ENCODE assay signal across 16 cellular contexts in genomic region chr9:136293476-136294077, GRCh38. TPM values are rescaled to one million over a fixed set of nuclear protein-coding genes. Genes with fewer than 3 reads are reported as not detected.
DNase-seq lines count a peak whose midpoint lies in the region; ATAC-seq, FAIRE-seq and TF ChIP-seq lines count a peak whose summit lies in the region.
"Had no signal": no experiment of that assay in that cellular context is flagged by ENCODE, and none has a peak within 500 bp of the region (broad histone marks: within the 10 kb centered on the region; RNA-seq: fewer than 3 reads in every experiment).

No MANE protein-coding gene starts in this region.

- in situ Hi-C loops in K562 (cut with MboI) = no loop called here

- H2BK12ac ChIP-seq in neuronal stem cell (ENCODE audit: low read length) = no peak overlapping the region

- H3K4me1 ChIP-seq in HEK293 (ENCODE audit: control insufficient read depth, insufficient read depth, low read length) (no peaks in the 10 kb centered on the region), K562 (replicated peaks in 1 of 2; ENCODE audit: control insufficient read depth in 2 of 2, insufficient read depth in 2 of 2, low read length in 2 of 2) (peaks cover 0 to 56% of the 10 kb centered on the region in 2 experiments; a peak in 2 of 5 replicates), neuronal stem cell (ENCODE audit: control insufficient read depth in 2 of 2, insufficient read depth in 1 of 2, low read depth in 1 of 2, low read length in 2 of 2) (peaks cover 2 to 17% of the 10 kb centered on the region in 2 donors)

- H3K9me1 ChIP-seq in K562 (ENCODE audit: control insufficient read depth, insufficient read depth, low read length) = no peaks in the 10 kb centered on the region

- H3K79me2 ChIP-seq in K562 (ENCODE audit: control insufficient read depth, insufficient read depth, low read length) = no peaks in the 10 kb centered on the region

- H3K36me3 ChIP-seq in HEK293 (ENCODE audit: control insufficient read depth in 2 of 2, insufficient read depth in 1 of 2, low read length in 2 of 2) (no peaks in the 10 kb centered on the region), K562 (ENCODE audit: control insufficient read depth, insufficient read depth, low read length) (no peaks in the 10 kb centered on the region), neuronal stem cell (replicated peaks in 1 of 2; ENCODE audit: control insufficient read depth in 2 of 2, insufficient read depth in 2 of 2, low read length in 2 of 2) (no peaks in the 10 kb centered on the region)

- H3K14ac ChIP-seq in neuronal stem cell (ENCODE audit: low read length) = peak overlapping the region; percentile 98

- 32% methylated on average over 13 of the region's 14 CpGs for WGBS in K562 (ENCODE audit: insufficient coverage, low coverage, missing lambda C conversion rate)
- 100% methylated on average over 3 to 5 of the region's 14 CpGs for WGBS in neuronal stem cell (ENCODE audit: extremely low coverage in 2 of 2, insufficient read length in 2 of 2, insufficient replicate concordance in 1 of 2), 2 donors

- H2AFZ ChIP-seq in K562 (ENCODE audit: low read depth, low read length) (no peak overlapping the region), neuronal stem cell (ENCODE audit: low read length) (no peak overlapping the region)

- CTCF ChIA-PET in HEK293 (lab: Yijun Ruan, JAX) (no interaction called here), K562 (lab: Yijun Ruan, JAX; ENCODE audit: low intra/inter-chr PET ratio) (no interaction called here)

- no peak overlapping the region for H4K8ac ChIP-seq in neuronal stem cell (ENCODE audit: low read depth, low read length)

- TF ChIP-seq RAD21 in K562 (CRISPR knock-in tag; conservative IDR thresholded peaks at IDR 0.05 in 1 of 2, IDR thresholded peaks at IDR 0.05 in 1 of 2) = no peak

- no peak for TF ChIP-seq POLR2A in GM12891 (IDR thresholded peaks at IDR 0.05; ENCODE audit: low read depth, low read length)
- no peak for TF ChIP-seq POLR2A in K562 (conservative IDR thresholded peaks at IDR 0.05)

- H3K79me1 ChIP-seq in neuronal stem cell (ENCODE audit: low read depth, low read length) = no peaks in the 10 kb centered on the region

- no peak overlapping the region for H2BK120ac ChIP-seq in neuronal stem cell (ENCODE audit: low read depth, low read length)

- ATAC-seq in K562 (no peak), GM19452 (IDR thresholded peaks at IDR 0.05; ENCODE audit: unreplicated experiment) (no peak), GM18520 (IDR thresholded peaks at IDR 0.05; ENCODE audit: unreplicated experiment) (no peak)
- ATAC-seq: HCT116 had no signal

- DNase-seq in GM12891 (ENCODE audit: insufficient read length, low spot score) = no peak
- DNase-seq in K562 (ENCODE audit: extremely low read depth in 1 of 4, low spot score in 3 of 4) = no peak
- DNase-seq in neuronal stem cell (ENCODE audit: low spot score) = no peak
- no peak for DNase-seq in SKM-1 (lab: John Stamatoyannopoulos, UW; ENCODE audit: unreplicated experiment)
- DNase-seq: C1 segment of cervical spinal cord; Calu3; CD4-positive, alpha-beta T cell; DMS 273 treated with DMSO at 0.1 percent for 48 hours had no signal

- POLR2A ChIA-PET in HEK293 (lab: Yijun Ruan, JAX) = no interaction called here
- POLR2A ChIA-PET in K562 (lab: Yijun Ruan, JAX) = no interaction called here

- H3K9ac ChIP-seq in K562 (ENCODE audit: insufficient read depth in 1 of 2, low read depth in 2 of 2, low read length in 2 of 2) (no peak overlapping the region), neuronal stem cell (ENCODE audit: low read depth, low read length, poor library complexity) (peak overlapping the region; percentile 13)

- H2BK5ac ChIP-seq in neuronal stem cell (ENCODE audit: low read length) = no peak overlapping the region

- no peak overlapping the region for H3K23ac ChIP-seq in neuronal stem cell (ENCODE audit: low read depth, low read length, poor library complexity)

- FAIRE-seq in GM12891 (lab: Jason Lieb, UNC) = no peak
- no peak for FAIRE-seq in K562 (lab: Jason Lieb, UNC)
- FAIRE-seq: A204.1, GM12892, GM19239 had no signal

- BruUV-seq in K562 (replicated peaks; lab: Mats Ljungman, UMichigan) = no TSS peak

- no peak for TF ChIP-seq EP300 in K562 (IDR thresholded peaks at IDR 0.05; ENCODE audit: low read length)

- H3K27me3 ChIP-seq in K562 (ENCODE audit: control insufficient read depth in 2 of 2, insufficient read depth in 2 of 2, low read length in 2 of 2) = peaks cover 13 to 52% of the 10 kb centered on the region in 2 experiments
- peaks cover 0 to 41% (median 2%) of the 10 kb centered on the region in 3 experiments for H3K27me3 ChIP-seq in neuronal stem cell (ENCODE audit: control insufficient read depth in 3 of 3, insufficient read depth in 3 of 3, low read depth in 1 of 3, low read length in 3 of 3)

- intact Hi-C loops in K562 (cut with micrococcal nuclease) = no loop called here

- H4K91ac ChIP-seq in neuronal stem cell (ENCODE audit: low read depth, low read length, poor library complexity) = peak overlapping the region; percentile 75

- H4K20me1 ChIP-seq in K562 (replicated peaks; ENCODE audit: control insufficient read depth, insufficient read depth, low read length) = peaks cover 4% of the 10 kb centered on the region

- H2BK15ac ChIP-seq in neuronal stem cell (ENCODE audit: low read length) = no peak overlapping the region

- peak overlapping the region; percentile 44 for H3K18ac ChIP-seq in neuronal stem cell (ENCODE audit: low read length)

- H3K27ac ChIP-seq in HEK293 (ENCODE audit: extremely low read depth, low read depth, low read length) = no peak overlapping the region
- no peak overlapping the region; the same call in 2 of the 3 replicates for H3K27ac ChIP-seq in K562 (ENCODE audit: extremely low read depth, low read depth, low read length)
- no peak overlapping the region for H3K27ac ChIP-seq in neuronal stem cell (replicated peaks; ENCODE audit: low read length)

- H2AK5ac ChIP-seq in neuronal stem cell (ENCODE audit: low read depth, low read length) = no peak overlapping the region

- H3K4ac ChIP-seq in neuronal stem cell (ENCODE audit: low read length) = no peak overlapping the region

- no peak overlapping the region for H3K4me3 ChIP-seq in HEK293 (ENCODE audit: low read depth, low read length)
- H3K4me3 ChIP-seq in K562 = no peak overlapping the region
- peak overlapping the region in 1 of 2 donors; percentile 51 for H3K4me3 ChIP-seq in neuronal stem cell (ENCODE audit: low read length in 2 of 2)

- H3K4me2 ChIP-seq in K562 (ENCODE audit: insufficient read depth, low read length) (no peak overlapping the region), neuronal stem cell (ENCODE audit: insufficient read depth, low read length, poor library complexity, severe bottlenecking) (no peak overlapping the region)

- H3K9me3 ChIP-seq in HEK293 (ENCODE audit: control insufficient read depth, insufficient read depth, low read depth, low read length) (no peaks in the 10 kb centered on the region), K562 (replicated peaks; ENCODE audit: control insufficient read depth, insufficient read depth, low read depth, low read length) (peaks cover 13% of the 10 kb centered on the region), neuronal stem cell (replicated peaks in 1 of 2; ENCODE audit: control insufficient read depth in 2 of 2, insufficient read depth in 1 of 2, low read depth in 1 of 2, low read length in 2 of 2) (peaks cover 0 to 16% of the 10 kb centered on the region in 2 donors)

- TF ChIP-seq CTCF in HEK293 (tag by site-specific recombination; IDR thresholded peaks at IDR 0.05) (no peak), K562 (IDR thresholded peaks at IDR 0.05 in 2 of 3, conservative IDR thresholded peaks at IDR 0.05 in 1 of 3; ENCODE audit: insufficient read depth in 2 of 3, low read depth in 1 of 3, low read length in 3 of 3) (no peak)

RNA-seq across cellular contexts. Expression of gene CCDC187, which starts 10.3 kb away (rescaled TPM):
- polyA plus RNA-seq in GM12891 (2012; ENCODE audit: low read depth, missing spikeins) = 0.03 TPM
- 0.53 TPM in 1 of 2 replicates, not detected in the other for total RNA-seq in K562 (2011; cell fraction: chromatin; rRNA removed; ENCODE audit: low replicate concordance)
- 0.13 and 0.33 TPM in 2 replicates for total RNA-seq in K562 (2011; cell fraction: nucleolus; rRNA removed)
- total RNA-seq in K562 (2011; cell fraction: nucleoplasm; rRNA removed) = 0.15 and 0.46 TPM in 2 replicates
- not detected in 2 replicates for total RNA-seq in K562 (2014; rRNA removed)
- not detected in 2 replicates for total RNA-seq in K562 (2014; rRNA removed; fragmentation: Illumina TruSeq; extraction: Trizol)
- total RNA-seq in K562 (2015; rRNA removed; fragmentation: Illumina TruSeq; extraction: Trizol) = not detected in 2 replicates
- total RNA-seq in K562 (2021) = 0.02 TPM in 1 of 2 replicates, not detected in the other
- not detected in 2 replicates for polyA plus RNA-seq in K562 (2011; rRNA removed)
- 0.07 TPM in 1 of 2 replicates, not detected in the other for polyA plus RNA-seq in K562 (2011; cell fraction: cytosol; rRNA removed)
- polyA plus RNA-seq in K562 (2011; cell fraction: nucleus; rRNA removed) = 0.01 and 0.40 TPM in 2 replicates
- 0.04 TPM in 1 of 2 replicates, not detected in the other for polyA plus RNA-seq in K562 (2012)
- polyA plus RNA-seq in K562 (2014; fragmentation: Illumina TruSeq; extraction: Trizol) = not detected in 2 replicates
- not detected for polyA plus RNA-seq in K562 (2014; fragmentation: Nextera tagmentation; extraction: Ambion mirVana)
- not detected in 2 replicates for polyA plus RNA-seq in K562 (2014; rRNA removed)
- polyA minus RNA-seq in K562 (2011; rRNA and poly(A)+ RNA removed) = not detected in 2 replicates
- polyA minus RNA-seq in K562 (2011; cell fraction: cytosol; rRNA and poly(A)+ RNA removed) = not detected in 2 replicates
- 0.11 and 0.27 TPM in 2 replicates for polyA minus RNA-seq in K562 (2011; cell fraction: nucleus; rRNA and poly(A)+ RNA removed)
- polyA plus RNA-seq in neuronal stem cell (2013, experiment 1 of 2) = 0.08 TPM
- polyA plus RNA-seq in neuronal stem cell (2013, experiment 2 of 2) = 0.08 TPM
- total RNA-seq: CD4-positive, alpha-beta T cell; H4 had no signal

RNA-seq across cellular contexts. Expression of gene GPSM1, which starts 33.8 kb away (rescaled TPM):
- polyA plus RNA-seq in GM12891 (2012; ENCODE audit: low read depth, missing spikeins) = 0.04 TPM
- total RNA-seq in K562 (2011; cell fraction: chromatin; rRNA removed; ENCODE audit: low replicate concordance) = 13.9 and 58.1 TPM in 2 replicates
- total RNA-seq in K562 (2011; cell fraction: nucleolus; rRNA removed) = 30.3 and 36.2 TPM in 2 replicates
- 16.3 and 19.9 TPM in 2 replicates for total RNA-seq in K562 (2011; cell fraction: nucleoplasm; rRNA removed)
- total RNA-seq in K562 (2014; rRNA removed) (12.7 and 16.0 TPM in 2 replicates), K562 (2014; rRNA removed; fragmentation: Illumina TruSeq; extraction: Trizol) (0.54 and 0.76 TPM in 2 replicates), K562 (2015; rRNA removed; fragmentation: Illumina TruSeq; extraction: Trizol) (3.1 and 4.1 TPM in 2 replicates), K562 (2021) (12.4 and 14.2 TPM in 2 replicates)
- polyA plus RNA-seq in K562 (2011; rRNA removed) (5.4 and 6.7 TPM in 2 replicates), K562 (2014; fragmentation: Illumina TruSeq; extraction: Trizol) (1.9 and 5.2 TPM in 2 replicates), K562 (2014; fragmentation: Nextera tagmentation; extraction: Ambion mirVana) (under 1 TPM; 0.04 to 0.10 TPM), K562 (2014; rRNA removed) (9.2 and 10.1 TPM in 2 replicates)
- 5.4 and 23.3 TPM in 2 replicates for polyA plus RNA-seq in K562 (2011; cell fraction: cytosol; rRNA removed)
- 21.3 and 47.7 TPM in 2 replicates for polyA plus RNA-seq in K562 (2011; cell fraction: nucleus; rRNA removed)
- 5.3 and 13.8 TPM in 2 replicates for polyA plus RNA-seq in K562 (2012)
- 1.4 and 3.0 TPM in 2 replicates for polyA minus RNA-seq in K562 (2011; rRNA and poly(A)+ RNA removed)
- 7.8 and 9.2 TPM in 2 replicates for polyA minus RNA-seq in K562 (2011; cell fraction: cytosol; rRNA and poly(A)+ RNA removed)
- polyA minus RNA-seq in K562 (2011; cell fraction: nucleus; rRNA and poly(A)+ RNA removed) = 12.7 and 13.3 TPM in 2 replicates
- 37.4 TPM for polyA plus RNA-seq in neuronal stem cell (2013, experiment 1 of 2)
- 37.2 TPM for polyA plus RNA-seq in neuronal stem cell (2013, experiment 2 of 2)

RNA-seq across cellular contexts. Expression of gene QSOX2, which starts 48.0 kb away (rescaled TPM):
- polyA plus RNA-seq in GM12891 (2012; ENCODE audit: low read depth, missing spikeins) = 8.2 TPM
- 50.6 and 63.4 TPM in 2 replicates for total RNA-seq in K562 (2011; cell fraction: chromatin; rRNA removed; ENCODE audit: low replicate concordance)
- 45.7 and 46.1 TPM in 2 replicates for total RNA-seq in K562 (2011; cell fraction: nucleolus; rRNA removed)
- total RNA-seq in K562 (2011; cell fraction: nucleoplasm; rRNA removed) = 35.5 and 45.4 TPM in 2 replicates
- total RNA-seq in K562 (2014; rRNA removed) (12.7 and 15.0 TPM in 2 replicates), K562 (2014; rRNA removed; fragmentation: Illumina TruSeq; extraction: Trizol) (9.7 and 10.5 TPM in 2 replicates), K562 (2015; rRNA removed; fragmentation: Illumina TruSeq; extraction: Trizol) (11.7 and 12.2 TPM in 2 replicates), K562 (2021) (22.3 and 23.7 TPM in 2 replicates)
- polyA plus RNA-seq in K562 (2011; rRNA removed) (13.5 and 21.5 TPM in 2 replicates), K562 (2014; fragmentation: Illumina TruSeq; extraction: Trizol) (16.1 and 17.4 TPM in 2 replicates), K562 (2014; fragmentation: Nextera tagmentation; extraction: Ambion mirVana) (under 1 TPM; 0.51 to 0.91 TPM), K562 (2014; rRNA removed) (23.6 and 24.2 TPM in 2 replicates)
- polyA plus RNA-seq in K562 (2011; cell fraction: cytosol; rRNA removed) = 7.9 and 11.0 TPM in 2 replicates
- 97.5 and 103 TPM in 2 replicates for polyA plus RNA-seq in K562 (2011; cell fraction: nucleus; rRNA removed)
- 14.6 and 32.6 TPM in 2 replicates for polyA plus RNA-seq in K562 (2012)
- polyA minus RNA-seq in K562 (2011; rRNA and poly(A)+ RNA removed) = 9.3 and 10.2 TPM in 2 replicates
- polyA minus RNA-seq in K562 (2011; cell fraction: cytosol; rRNA and poly(A)+ RNA removed) = 5.9 and 7.6 TPM in 2 replicates
- polyA minus RNA-seq in K562 (2011; cell fraction: nucleus; rRNA and poly(A)+ RNA removed) = 17.8 and 19.0 TPM in 2 replicates
- 11.3 TPM for polyA plus RNA-seq in neuronal stem cell (2013, experiment 1 of 2)
- polyA plus RNA-seq in neuronal stem cell (2013, experiment 2 of 2) = 11.5 TPM
